ENCODE assay signal across 8 cellular contexts in genomic region chr19:35744688-35745327, GRCh38. TPM values are rescaled to one million over a fixed set of nuclear protein-coding genes. Genes with fewer than 3 reads are reported as not detected.
DNase-seq lines count a peak whose midpoint lies in the region; ATAC-seq and TF ChIP-seq lines count a peak whose summit lies in the region.

No MANE protein-coding gene starts in this region.

- peak overlapping the region; percentile 97 to 100 (median 100) for H3K27ac ChIP-seq in heart right ventricle
- peak overlapping the region; percentile 100 for H3K27ac ChIP-seq in upper lobe of right lung

- ATAC-seq in heart right ventricle (peak; percentile 71 to 87 (median 79)), upper lobe of right lung (peak; percentile 75)

- H3K4me1 ChIP-seq in heart right ventricle (peaks cover 7 to 77% (median 53%) of the 10 kb centered on the region in 9 donors), upper lobe of right lung (peaks cover 42% of the 10 kb centered on the region)

- H3K27me3 ChIP-seq in heart right ventricle (no peaks in the 10 kb centered on the region), upper lobe of right lung (no peaks in the 10 kb centered on the region)

- H3K36me3 ChIP-seq in heart right ventricle: peaks cover 0 to 12% (median 0%) of the 10 kb centered on the region in 9 donors
- no peaks in the 10 kb centered on the region for H3K36me3 ChIP-seq in upper lobe of right lung

- 0% methylated on average over 35 of the region's 35 CpGs for WGBS in heart right ventricle, 2 donors

- H3K9me3 ChIP-seq in heart right ventricle (no peaks in the 10 kb centered on the region), upper lobe of right lung (no peaks in the 10 kb centered on the region)

- H3K9me3 Mint-ChIP-seq in HFFc6 (no peaks in the 10 kb centered on the region), progenitor cell of endocrine pancreas (ENCODE audit: low read depth) (no peaks in the 10 kb centered on the region)

- DNase-seq in Daoy (ENCODE audit: low read depth): peak; percentile 95
- peak; percentile 93 for DNase-seq in HFFc6
- DNase-seq in NCI-H1694 (lab: John Stamatoyannopoulos, UW): peak; percentile 97
- DNase-seq in T-helper 1 cell: peak; percentile 84 to 94 (median 93)
- peak; percentile 94 for DNase-seq in amniotic epithelial cell (ENCODE audit: low read depth)
- DNase-seq in heart right ventricle: peak; percentile 92 to 97
- DNase-seq in progenitor cell of endocrine pancreas (ENCODE audit: low spot score, unreplicated experiment): peak; percentile 88
- DNase-seq in upper lobe of right lung: peak; percentile 97

- H3K4me3 Mint-ChIP-seq in HFFc6 (peak overlapping the region; percentile 97), progenitor cell of endocrine pancreas (ENCODE audit: low read depth) (peak overlapping the region; percentile 98)

- H3K36me3 Mint-ChIP-seq in HFFc6 (ENCODE audit: low read depth) (peaks cover 13% of the 10 kb centered on the region), progenitor cell of endocrine pancreas (ENCODE audit: insufficient read depth) (peaks cover 3% of the 10 kb centered on the region)

- intact Hi-C loops in heart right ventricle (cut with DNase I): loop anchor here in 5 of 10 donors (2.0 to 10.0 kb wide), 4 partner anchors 26 to 190 kb away; partner anchors contain the start of genes LRFN3 (in 2 of the 5) and KMT2B (in 1 of the 5)
- intact Hi-C loops in upper lobe of right lung (cut with DNase I): no loop called here

- H3K4me1 Mint-ChIP-seq in HFFc6 (ENCODE audit: low read depth) (peaks cover 48% of the 10 kb centered on the region), progenitor cell of endocrine pancreas (ENCODE audit: low read depth) (peaks cover 32% of the 10 kb centered on the region)

- peaks cover 6% of the 10 kb centered on the region for H3K27me3 Mint-ChIP-seq in HFFc6 (ENCODE audit: insufficient read depth)
- no peaks in the 10 kb centered on the region for H3K27me3 Mint-ChIP-seq in progenitor cell of endocrine pancreas

- H3K4me3 ChIP-seq in heart right ventricle: peak overlapping the region; percentile 69 to 97 (median 84)
- H3K4me3 ChIP-seq in upper lobe of right lung: peak overlapping the region; percentile 93

- TF ChIP-seq CTCF in HFFc6 (IDR thresholded peaks at IDR 0.05): peak; percentile 65
- TF ChIP-seq CTCF in heart right ventricle (IDR thresholded peaks at IDR 0.05): peak in 7 of 9 donors; percentile 34 to 66 (median 44)
- peak; percentile 48 for TF ChIP-seq CTCF in progenitor cell of endocrine pancreas (IDR thresholded peaks at IDR 0.05; ENCODE audit: unreplicated experiment)
- TF ChIP-seq CTCF in upper lobe of right lung (IDR thresholded peaks at IDR 0.05): peak; percentile 39

- H3K27ac Mint-ChIP-seq in HFFc6: peak overlapping the region; percentile 100
- peak overlapping the region; percentile 100 for H3K27ac Mint-ChIP-seq in progenitor cell of endocrine pancreas

RNA-seq across cellular contexts. Expression of gene U2AF1L4, which starts 0.4 kb away (rescaled TPM):
- total RNA-seq in Daoy (2014; rRNA removed; shearing (Covaris generic)): 9.6 and 16.7 TPM in 2 replicates
- total RNA-seq in HFFc6 (2021; fragmentation: NEBNext Ultra II Directional; extraction: Animal tissue kit (Norgen Biotek cat#: 25700)): 10 to 100 TPM; 18.0 to 20.8 (median 18.7) TPM
- total RNA-seq in heart right ventricle (10 to 100 TPM; 17.4 to 35.1 (median 20.3) TPM), progenitor cell of endocrine pancreas (35.5 and 37.4 TPM in 2 replicates), upper lobe of right lung (26.3 TPM)
- polyA plus RNA-seq in heart right ventricle: 10 to 100 TPM; 11.5 to 57.7 TPM

RNA-seq across cellular contexts. Expression of gene PSENEN, which starts 0.6 kb away (rescaled TPM):
- 52.4 and 63.9 TPM in 2 replicates for total RNA-seq in Daoy (2014; rRNA removed; shearing (Covaris generic))
- total RNA-seq in HFFc6 (2021; fragmentation: NEBNext Ultra II Directional; extraction: Animal tissue kit (Norgen Biotek cat#: 25700)): 10 to 100 TPM; 68.2 to 86.6 (median 74.9) TPM
- 10 to 100 TPM; 34.8 to 70.7 (median 44.9) TPM for total RNA-seq in heart right ventricle
- 100 to 1,000 TPM in 1 of 2 donors, 10 to 100 TPM in 1; 69.3 to 149 TPM for polyA plus RNA-seq in heart right ventricle
- 81.4 and 83.8 TPM in 2 replicates for total RNA-seq in progenitor cell of endocrine pancreas
- total RNA-seq in upper lobe of right lung: 51.0 TPM

RNA-seq across cellular contexts. Expression of gene IGFLR1, which starts 2.6 kb away (rescaled TPM):
- 2.8 and 3.9 TPM in 2 replicates for total RNA-seq in Daoy (2014; rRNA removed; shearing (Covaris generic))
- total RNA-seq in HFFc6 (2021; fragmentation: NEBNext Ultra II Directional; extraction: Animal tissue kit (Norgen Biotek cat#: 25700)): 1 to 10 TPM in 4 of 6 experiments, under 1 TPM in 2; 0.76 to 2.8 (median 1.4) TPM
- 10 to 100 TPM in 1 of 10 donors, 1 to 10 TPM in 9; 1.1 to 17.1 (median 2.3) TPM for total RNA-seq in heart right ventricle
- 10 to 100 TPM in 1 of 2 donors, 1 to 10 TPM in 1; 6.6 to 13.3 TPM for polyA plus RNA-seq in heart right ventricle
- 5.1 TPM in 2 replicates for total RNA-seq in progenitor cell of endocrine pancreas
- total RNA-seq in upper lobe of right lung: 16.9 TPM

RNA-seq across cellular contexts. Expression of gene LIN37, which starts 3.6 kb away (rescaled TPM):
- 13.3 and 13.8 TPM in 2 replicates for total RNA-seq in Daoy (2014; rRNA removed; shearing (Covaris generic))
- 1 to 10 TPM; 6.0 to 9.9 (median 8.7) TPM for total RNA-seq in HFFc6 (2021; fragmentation: NEBNext Ultra II Directional; extraction: Animal tissue kit (Norgen Biotek cat#: 25700))
- 1 to 10 TPM; 4.0 to 9.3 (median 4.8) TPM for total RNA-seq in heart right ventricle
- 10 to 100 TPM; 25.2 to 29.4 TPM for polyA plus RNA-seq in heart right ventricle
- total RNA-seq in progenitor cell of endocrine pancreas: 12.7 and 13.1 TPM in 2 replicates
- 11.3 TPM for total RNA-seq in upper lobe of right lung

RNA-seq across cellular contexts. Expression of gene HSPB6, which starts 12.0 kb away (rescaled TPM):
- total RNA-seq in Daoy (2014; rRNA removed; shearing (Covaris generic)): 0.06 TPM in 1 of 2 replicates, not detected in the other
- 100 to 1,000 TPM in 1 of 6 experiments, 10 to 100 TPM in 5; 37.0 to 122 (median 43.9) TPM for total RNA-seq in HFFc6 (2021; fragmentation: NEBNext Ultra II Directional; extraction: Animal tissue kit (Norgen Biotek cat#: 25700))
- 1,000 to 10,000 TPM in 5 of 10 donors, 100 to 1,000 TPM in 5; 448 to 1,269 (median 1,031) TPM for total RNA-seq in heart right ventricle
- polyA plus RNA-seq in heart right ventricle: 100 to 1,000 TPM; 387 to 822 TPM
- 0.33 TPM in 1 of 2 replicates, not detected in the other for total RNA-seq in progenitor cell of endocrine pancreas
- 41.3 TPM for total RNA-seq in upper lobe of right lung

Comparison
In these comparisons a context has a peak if more than half of its experiments do, and no peak if none do; other contexts are left out.
1. Peak in every context shown above with its lines: DNase-seq, ATAC-seq, H3K4me3 ChIP-seq and H3K27ac ChIP-seq.